In the genomic region with DNA sequence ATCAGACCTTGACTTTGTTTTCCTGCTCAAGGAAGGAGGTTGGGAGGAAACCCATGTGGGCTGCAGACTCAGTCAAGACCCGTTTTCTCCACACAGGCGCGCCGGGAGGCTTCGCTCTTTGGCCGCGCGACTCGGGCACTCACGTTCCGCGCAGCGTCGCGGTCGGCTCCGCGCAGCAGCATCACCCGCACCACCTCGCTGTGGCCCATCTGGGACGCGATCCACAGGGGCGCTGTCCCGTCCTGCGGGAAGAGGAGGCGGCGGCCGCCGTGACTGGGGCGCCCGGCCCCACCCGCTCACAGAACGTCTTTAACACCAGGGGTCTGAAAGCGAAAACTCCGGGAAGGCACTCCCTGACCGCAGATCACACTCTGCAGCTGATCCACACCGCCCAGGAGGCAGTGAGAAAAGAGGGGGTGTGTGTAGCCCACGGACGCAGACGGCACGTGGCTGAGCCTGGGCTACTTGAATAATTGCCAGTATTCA, we compare ENCODE assay signal across 8 cellular contexts. TPM values are rescaled to one million over a fixed set of nuclear protein-coding genes. Genes with fewer than 3 reads are reported as not detected.
DNase-seq lines count a peak whose midpoint lies in the region; ATAC-seq and TF ChIP-seq lines count a peak whose summit lies in the region.

No MANE protein-coding gene starts in this region.

- H3K9me3 Mint-ChIP-seq in central memory CD8-positive, alpha-beta T cell, result no peaks in the 10 kb centered on the region
- no peaks in the 10 kb centered on the region for H3K9me3 Mint-ChIP-seq in type B pancreatic cell

- no peak for TF ChIP-seq CTCF in type B pancreatic cell (conservative IDR thresholded peaks at IDR 0.05)

- H3K36me3 Mint-ChIP-seq in central memory CD8-positive, alpha-beta T cell (ENCODE audit: insufficient read depth), result no peaks in the 10 kb centered on the region
- H3K36me3 Mint-ChIP-seq in type B pancreatic cell, result no peaks in the 10 kb centered on the region

- H3K27ac Mint-ChIP-seq in central memory CD8-positive, alpha-beta T cell (ENCODE audit: low read depth), result no peak overlapping the region
- H3K27ac Mint-ChIP-seq in type B pancreatic cell, result no peak overlapping the region

- DNase-seq in DMS 273 (lab: John Stamatoyannopoulos, UW; ENCODE audit: unreplicated experiment), result peak; percentile 30
- DNase-seq in DMS 273 treated with DMSO at 0.1 percent for 48 hours (lab: John Stamatoyannopoulos, UW), result no peak
- DNase-seq in central memory CD8-positive, alpha-beta T cell (ENCODE audit: low spot score in 2 of 2), result no peak
- DNase-seq in medulla oblongata (ENCODE audit: extremely low spot score), result peak; percentile 15
- no peak for DNase-seq in type B pancreatic cell (ENCODE audit: extremely low spot score, unreplicated experiment)
- no peak for DNase-seq in MV-4-11 (lab: John Stamatoyannopoulos, UW)

- H3K27me3 Mint-ChIP-seq in central memory CD8-positive, alpha-beta T cell, result peaks cover 51% of the 10 kb centered on the region
- H3K27me3 Mint-ChIP-seq in type B pancreatic cell, result peaks cover 45% of the 10 kb centered on the region

- peak overlapping the region; percentile 63 for H3K4me3 Mint-ChIP-seq in central memory CD8-positive, alpha-beta T cell
- peak overlapping the region; percentile 82 for H3K4me3 Mint-ChIP-seq in type B pancreatic cell

- H3K4me1 Mint-ChIP-seq in central memory CD8-positive, alpha-beta T cell, result peaks cover 6% of the 10 kb centered on the region
- H3K4me1 Mint-ChIP-seq in type B pancreatic cell (ENCODE audit: unreplicated experiment), result peaks cover 15% of the 10 kb centered on the region

- ATAC-seq in HG03460 (IDR thresholded peaks at IDR 0.05; ENCODE audit: unreplicated experiment), result peak; percentile 12
- ATAC-seq in central memory CD8-positive, alpha-beta T cell (replicated peaks; ENCODE audit: extremely low read depth, poor library complexity, severe bottlenecking), result peak; percentile 19
- ATAC-seq in HG02870 (IDR thresholded peaks at IDR 0.05; ENCODE audit: unreplicated experiment), result no peak

RNA-seq across cellular contexts. Expression of gene NPC1, which starts 33.1 kb away (rescaled TPM):
- total RNA-seq in type B pancreatic cell (ENCODE audit: low replicate concordance), result 43.3 and 49.8 TPM in 2 replicates

RNA-seq across cellular contexts. Expression of gene ANKRD29, which starts 43.3 kb away (rescaled TPM):
- 2.4 and 3.5 TPM in 2 replicates for total RNA-seq in type B pancreatic cell (ENCODE audit: low replicate concordance)

Comparison
In these comparisons a context has a peak if more than half of its experiments do, and no peak if none do; other contexts are left out.
1. DNase-seq: peak in DMS 273 (single experiment) and medulla oblongata (single experiment); none in DMS 273 treated with DMSO at 0.1 percent for 48 hours (single experiment), central memory CD8-positive, alpha-beta T cell (0 of 2), type B pancreatic cell (single experiment) and MV-4-11 (single experiment).